ENCODE assay signal across 8 cellular contexts in genomic region chr12:104986022-104986941, GRCh38. TPM values are rescaled to one million over a fixed set of nuclear protein-coding genes. Genes with fewer than 3 reads are reported as not detected.
DNase-seq lines count a peak whose midpoint lies in the region; ATAC-seq, FAIRE-seq and TF ChIP-seq lines count a peak whose summit lies in the region.

Gene NOPCHAP1, plus strand, starts transcription at chr12:104986316. Its CDS starts 37 bp downstream, at chr12:104986353.

- FAIRE-seq in TTC549 (lab: Jason Lieb, UNC): peak; percentile 39

- no peaks in the 10 kb centered on the region for H3K36me3 ChIP-seq in body of pancreas (replicated peaks in 1 of 2; ENCODE audit: insufficient read depth in 1 of 2, low read depth in 2 of 2)
- no peaks in the 10 kb centered on the region; the same call in 1 of the 2 replicates for H3K36me3 ChIP-seq in iPS DF 6.9 (ENCODE audit: control insufficient read depth, insufficient read depth, low read length)
- H3K36me3 ChIP-seq in gastrocnemius medialis: no peaks in the 10 kb centered on the region

- peak; percentile 77 for DNase-seq in 8988T
- DNase-seq in NCI-H2107 (lab: John Stamatoyannopoulos, UW): peak; percentile 91
- peak; percentile 93 to 95 (median 94) for DNase-seq in body of pancreas
- DNase-seq in iPS DF 6.9 (ENCODE audit: low read depth, low spot score): peak; percentile 76
- peak; percentile 80 to 87 for DNase-seq in gastrocnemius medialis

- intact Hi-C loops in body of pancreas (cut with DNase I): no loop called here
- intact Hi-C loops in gastrocnemius medialis (cut with DNase I; ENCODE audit: low total_unique reads): loop anchor here (1.0 to 5.0 kb wide), 2 partner anchors 28 to 251 kb away; partner anchors contain the start of genes APPL2 and SLC41A2

- ATAC-seq in GM18520 (IDR thresholded peaks at IDR 0.05; ENCODE audit: unreplicated experiment) (peak; percentile 78), HG03060 (IDR thresholded peaks at IDR 0.05; ENCODE audit: low read depth, unreplicated experiment) (peak; percentile 74), body of pancreas (peak; percentile 99), gastrocnemius medialis (peak; percentile 99 to 100)

- no peaks in the 10 kb centered on the region for H3K9me3 ChIP-seq in body of pancreas
- H3K9me3 ChIP-seq in iPS DF 6.9 (ENCODE audit: control insufficient read depth, insufficient read depth, low read length): no peaks in the 10 kb centered on the region
- H3K9me3 ChIP-seq in gastrocnemius medialis: no peaks in the 10 kb centered on the region

- no peaks in the 10 kb centered on the region for H3K27me3 ChIP-seq in body of pancreas
- no peaks in the 10 kb centered on the region for H3K27me3 ChIP-seq in iPS DF 6.9 (ENCODE audit: control insufficient read depth, insufficient read depth, low read length)
- H3K27me3 ChIP-seq in gastrocnemius medialis: no peaks in the 10 kb centered on the region

- WGBS in body of pancreas, 2 donors: 0% methylated on average over 19 to 54 of the region's 59 CpGs
- no CpG with 5 or more reads among the region's 59 CpGs for WGBS in iPS DF 6.9 (ENCODE audit: insufficient coverage, insufficient read length)

- H3K4me1 ChIP-seq in body of pancreas (peaks cover 24% of the 10 kb centered on the region), iPS DF 6.9 (ENCODE audit: control insufficient read depth, insufficient read depth, low read length) (no peaks in the 10 kb centered on the region; the same call in 1 of the 2 replicates), gastrocnemius medialis (peaks cover 11 to 16% of the 10 kb centered on the region in 2 donors)

- TF ChIP-seq CTCF in body of pancreas (IDR thresholded peaks at IDR 0.05) (no peak), gastrocnemius medialis (IDR thresholded peaks at IDR 0.05 in 4 of 5, conservative IDR thresholded peaks at IDR 0.05 in 1 of 5) (no peak)

- H3K27ac ChIP-seq in body of pancreas: peak within 1 kb of the TSS in 3 of 4 donors; percentile 56 to 80 (median 75)
- no peak within 1 kb of the TSS for H3K27ac ChIP-seq in iPS DF 6.9 (ENCODE audit: low read length)
- peak within 1 kb of the TSS; percentile 67 to 85 (median 81) for H3K27ac ChIP-seq in gastrocnemius medialis

- H3K4me3 ChIP-seq in body of pancreas (peak within 1 kb of the TSS; percentile 50 to 93), iPS DF 6.9 (ENCODE audit: low read length) (peak within 1 kb of the TSS; percentile 97), gastrocnemius medialis (peak within 1 kb of the TSS; percentile 74 to 97 (median 86))

- in situ Hi-C loops in gastrocnemius medialis (cut with MboI; ENCODE audit: low sequenced_read_pairs in 4 of 4): no loop called here

- TF ChIP-seq POLR2A in body of pancreas (IDR thresholded peaks at IDR 0.05) (peak; percentile 41 to 78 (median 75)), gastrocnemius medialis (IDR thresholded peaks at IDR 0.05) (peak in 1 of 2 donors; percentile 31)

RNA-seq across cellular contexts. Expression of gene NOPCHAP1, which starts in this region (rescaled TPM):
- 1 to 10 TPM; 5.9 to 6.5 TPM for total RNA-seq in body of pancreas
- total RNA-seq in gastrocnemius medialis: 1 to 10 TPM; 2.5 to 5.0 (median 3.3) TPM
